ENCODE assay signal across 16 cellular contexts in the genomic region with DNA sequence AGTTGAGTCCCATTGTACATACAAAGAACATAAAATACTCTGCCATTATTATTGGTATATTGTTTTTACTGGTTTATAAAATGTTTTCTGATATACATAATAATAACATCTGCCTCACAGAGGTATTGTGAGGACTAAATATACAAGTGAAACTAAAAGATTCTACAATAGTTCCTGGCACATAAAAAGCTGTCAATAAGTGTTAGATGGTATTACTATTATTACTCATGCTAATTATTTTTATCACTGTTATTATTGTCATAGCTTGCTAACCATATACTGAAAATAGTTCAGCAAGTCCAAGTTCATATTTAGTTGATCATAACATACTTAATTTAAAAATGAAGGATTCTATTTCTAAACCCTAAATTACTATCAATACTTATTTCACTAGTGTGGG. TPM values are rescaled to one million over a fixed set of nuclear protein-coding genes. Genes with fewer than 3 reads are reported as not detected.
A peak's percentile ranks its signal among the peaks of the same experiment; 100 is the strongest.
DNase-seq lines count a peak whose midpoint lies in the region; ATAC-seq, FAIRE-seq and TF ChIP-seq lines count a peak whose summit lies in the region.
"Had no signal": no experiment of that assay in that cellular context is flagged by ENCODE, and none has a peak within 500 bp of the region (broad histone marks: within the 10 kb centered on the region; RNA-seq: fewer than 3 reads in every experiment).

No MANE protein-coding gene starts in this region.

- H3K4me3 Mint-ChIP-seq in activated CD4-positive, alpha-beta T cell treated with anti-CD3 and anti-CD28 coated beads for 36 hours = peak overlapping the region; percentile 37

- H3K27me3 Mint-ChIP-seq in activated CD4-positive, alpha-beta T cell treated with anti-CD3 and anti-CD28 coated beads for 36 hours = no peaks in the 10 kb centered on the region

- no peak overlapping the region for H3K9ac ChIP-seq in K562 (ENCODE audit: insufficient read depth in 1 of 2, low read depth in 2 of 2, low read length in 2 of 2)

- H4K20me1 ChIP-seq in K562 (replicated peaks; ENCODE audit: control insufficient read depth, insufficient read depth, low read length) = no peaks in the 10 kb centered on the region

- no peak for ATAC-seq in activated CD4-positive, alpha-beta T cell treated with anti-CD3 and anti-CD28 coated beads for 36 hours
- ATAC-seq in GM21529 (IDR thresholded peaks at IDR 0.05; ENCODE audit: unreplicated experiment) = peak; percentile 77
- peak; percentile 74 for ATAC-seq in HG03342 (IDR thresholded peaks at IDR 0.05; ENCODE audit: unreplicated experiment)
- ATAC-seq in K562 = no peak
- no peak for ATAC-seq in sciatic nerve
- no peak for ATAC-seq in omental fat pad (ENCODE audit: low FRiP score)

- TF ChIP-seq RAD21 in K562 (CRISPR knock-in tag; conservative IDR thresholded peaks at IDR 0.05 in 1 of 2, IDR thresholded peaks at IDR 0.05 in 1 of 2) = no peak

- no peak for TF ChIP-seq EP300 in K562 (IDR thresholded peaks at IDR 0.05; ENCODE audit: low read length)

- H3K27ac ChIP-seq in K562 (ENCODE audit: extremely low read depth, low read depth, low read length) = no peak overlapping the region
- H3K27ac ChIP-seq: esophagus muscularis mucosa had no signal

- no peaks in the 10 kb centered on the region for H3K27me3 ChIP-seq in K562 (ENCODE audit: control insufficient read depth in 2 of 2, insufficient read depth in 2 of 2, low read length in 2 of 2)
- H3K27me3 ChIP-seq: esophagus muscularis mucosa had no signal

- DNase-seq in activated CD4-positive, alpha-beta T cell treated with anti-CD3 and anti-CD28 coated beads for 36 hours = no peak
- DNase-seq in activated CD4-positive, alpha-beta T cell treated with anti-CD3 and anti-CD28 coated beads, Interleukin-2, amount 50 U/mL, for 1 hour = no peak
- DNase-seq in K562 (ENCODE audit: extremely low read depth in 1 of 4, low spot score in 3 of 4) = no peak
- DNase-seq in sciatic nerve (ENCODE audit: low spot score) = no peak
- DNase-seq in NCI-H524 treated with DMSO at 0.1 percent for 48 hours (lab: John Stamatoyannopoulos, UW) = no peak
- no peak for DNase-seq in omental fat pad (ENCODE audit: low spot score)
- DNase-seq: mammary epithelial cell; NCI-H345; stimulated activated CD8-positive, alpha-beta memory T cell treated with anti-CD3 and anti-CD28 coated beads, Interleukin-4, amount 100 ng/mL, for 48 hours had no signal

- H3K4me2 ChIP-seq in K562 (ENCODE audit: insufficient read depth, low read length) = no peak overlapping the region
- H3K4me2 ChIP-seq: A549 had no signal

- BruUV-seq in K562 (replicated peaks; lab: Mats Ljungman, UMichigan) = no TSS peak

- no peak for FAIRE-seq in K562 (lab: Jason Lieb, UNC)
- FAIRE-seq: A549, GM12892, RCC 7860, TTC549 had no signal

- no peaks in the 10 kb centered on the region for H3K9me3 ChIP-seq in K562 (replicated peaks; ENCODE audit: control insufficient read depth, insufficient read depth, low read depth, low read length)
- H3K9me3 ChIP-seq: A549, esophagus muscularis mucosa had no signal

- H3K36me3 ChIP-seq in K562 (ENCODE audit: control insufficient read depth, insufficient read depth, low read length) = no peaks in the 10 kb centered on the region
- H3K36me3 ChIP-seq: esophagus muscularis mucosa had no signal

- H3K9me3 Mint-ChIP-seq in activated CD4-positive, alpha-beta T cell treated with anti-CD3 and anti-CD28 coated beads for 36 hours (ENCODE audit: low read depth) = no peaks in the 10 kb centered on the region

- in situ Hi-C loops in K562 (cut with MboI) = no loop called here

- H3K36me3 Mint-ChIP-seq in activated CD4-positive, alpha-beta T cell treated with anti-CD3 and anti-CD28 coated beads for 36 hours (ENCODE audit: low read depth) = peaks cover 6% of the 10 kb centered on the region

- intact Hi-C loops in activated CD4-positive, alpha-beta T cell treated with anti-CD3 and anti-CD28 coated beads for 36 hours (cut with DNase I, micrococcal nuclease) = loop anchor here in 1 of 2 experiments (2.0 kb wide), 1 partner anchor 26 kb away; no protein-coding TSS in a partner anchor
- intact Hi-C loops in K562 (cut with micrococcal nuclease) (no loop called here), sciatic nerve (cut with DNase I) (no loop called here)

- peak overlapping the region; percentile 25; the same call in 1 of the 2 replicates for H2AFZ ChIP-seq in K562 (ENCODE audit: low read depth, low read length)

- no peak overlapping the region for H3K4me3 ChIP-seq in K562
- H3K4me3 ChIP-seq: A549, esophagus muscularis mucosa had no signal

- POLR2A ChIA-PET in activated CD4-positive, alpha-beta T cell treated with anti-CD3 and anti-CD28 coated beads for 36 hours (lab: Charles Lee) = interaction anchor here (0.7 to 0.9 kb wide), 2 partner anchors 16 to 196 kb away, joined by 4 to 5 read pairs; no protein-coding TSS in a partner anchor
- POLR2A ChIA-PET in K562 (lab: Yijun Ruan, JAX) = interaction anchor here (1.7 kb wide), 1 partner anchor 34 kb away, joined by 10 read pairs; a partner anchor contains a TSS

- peaks cover 8 to 28% of the 10 kb centered on the region in 2 experiments; a peak in 4 of 5 replicates for H3K4me1 ChIP-seq in K562 (replicated peaks in 1 of 2; ENCODE audit: control insufficient read depth in 2 of 2, insufficient read depth in 2 of 2, low read length in 2 of 2)

- no peak for TF ChIP-seq POLR2A in K562 (conservative IDR thresholded peaks at IDR 0.05)

- peaks cover 2% of the 10 kb centered on the region; the same call in 1 of the 3 replicates for H3K79me2 ChIP-seq in K562 (ENCODE audit: control insufficient read depth, insufficient read depth, low read length)

- peak overlapping the region; percentile 73 for H3K27ac Mint-ChIP-seq in activated CD4-positive, alpha-beta T cell treated with anti-CD3 and anti-CD28 coated beads for 36 hours

- TF ChIP-seq CTCF in K562 (IDR thresholded peaks at IDR 0.05 in 2 of 3, conservative IDR thresholded peaks at IDR 0.05 in 1 of 3; ENCODE audit: insufficient read depth in 2 of 3, low read depth in 1 of 3, low read length in 3 of 3) = no peak
- TF ChIP-seq CTCF in omental fat pad (IDR thresholded peaks at IDR 0.05) = no peak

- no peaks in the 10 kb centered on the region for H3K9me1 ChIP-seq in K562 (ENCODE audit: control insufficient read depth, insufficient read depth, low read length)

- H3K4me1 Mint-ChIP-seq in activated CD4-positive, alpha-beta T cell treated with anti-CD3 and anti-CD28 coated beads for 36 hours = peaks cover 75% of the 10 kb centered on the region

- CTCF ChIA-PET in activated CD4-positive, alpha-beta T cell treated with anti-CD3 and anti-CD28 coated beads for 36 hours (lab: Charles Lee) = interaction anchor here (1.4 kb wide), 1 partner anchor 10 kb away, joined by 3 read pairs; no protein-coding TSS in a partner anchor
- CTCF ChIA-PET in K562 (lab: Yijun Ruan, JAX; ENCODE audit: low intra/inter-chr PET ratio) = no interaction called here

TF ChIP-seq in K562, 482 proteins besides CTCF, POLR2A, EP300 and RAD21 (continues in another document):
- TF ChIP-seq, protein P1, sequence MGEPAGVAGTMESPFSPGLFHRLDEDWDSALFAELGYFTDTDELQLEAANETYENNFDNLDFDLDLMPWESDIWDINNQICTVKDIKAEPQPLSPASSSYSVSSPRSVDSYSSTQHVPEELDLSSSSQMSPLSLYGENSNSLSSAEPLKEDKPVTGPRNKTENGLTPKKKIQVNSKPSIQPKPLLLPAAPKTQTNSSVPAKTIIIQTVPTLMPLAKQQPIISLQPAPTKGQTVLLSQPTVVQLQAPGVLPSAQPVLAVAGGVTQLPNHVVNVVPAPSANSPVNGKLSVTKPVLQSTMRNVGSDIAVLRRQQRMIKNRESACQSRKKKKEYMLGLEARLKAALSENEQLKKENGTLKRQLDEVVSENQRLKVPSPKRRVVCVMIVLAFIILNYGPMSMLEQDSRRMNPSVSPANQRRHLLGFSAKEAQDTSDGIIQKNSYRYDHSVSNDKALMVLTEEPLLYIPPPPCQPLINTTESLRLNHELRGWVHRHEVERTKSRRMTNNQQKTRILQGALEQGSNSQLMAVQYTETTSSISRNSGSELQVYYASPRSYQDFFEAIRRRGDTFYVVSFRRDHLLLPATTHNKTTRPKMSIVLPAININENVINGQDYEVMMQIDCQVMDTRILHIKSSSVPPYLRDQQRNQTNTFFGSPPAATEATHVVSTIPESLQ (CRISPR knock-in tag; IDR thresholded peaks at IDR 0.05) = no peak
- TF ChIP-seq PML (IDR thresholded peaks at IDR 0.05; ENCODE audit: low read length) (no peak), TEAD4 (IDR thresholded peaks at IDR 0.05; ENCODE audit: low read length) (no peak), TEAD4 (CRISPR knock-in tag; IDR thresholded peaks at IDR 0.05; ENCODE audit: borderline replicate concordance) (no peak)

RNA-seq across cellular contexts. Expression of a gene that starts 34.4 kb away (rescaled TPM):
- total RNA-seq in activated CD4-positive, alpha-beta T cell treated with anti-CD3 and anti-CD28 coated beads for 36 hours = 100 to 1,000 TPM in 1 of 2 experiments, 10 to 100 TPM in 1; 76.6 to 131 TPM
- 25.9 and 32.5 TPM in 2 replicates for total RNA-seq in K562 (2011; cell fraction: chromatin; rRNA removed; ENCODE audit: low replicate concordance)
- 9.2 and 10.9 TPM in 2 replicates for total RNA-seq in K562 (2011; cell fraction: nucleolus; rRNA removed)
- total RNA-seq in K562 (2011; cell fraction: nucleoplasm; rRNA removed) = 21.7 and 32.1 TPM in 2 replicates
- 4.3 and 4.5 TPM in 2 replicates for total RNA-seq in K562 (2014; rRNA removed)
- total RNA-seq in K562 (2014; rRNA removed; fragmentation: Illumina TruSeq; extraction: Trizol) = 8.0 and 9.9 TPM in 2 replicates
- total RNA-seq in K562 (2015; rRNA removed; fragmentation: Illumina TruSeq; extraction: Trizol) = 4.9 and 6.4 TPM in 2 replicates
- 28.6 and 29.5 TPM in 2 replicates for total RNA-seq in K562 (2021)
- polyA plus RNA-seq in K562 (2011; rRNA removed) = 9.0 and 27.0 TPM in 2 replicates
- 7.9 and 16.8 TPM in 2 replicates for polyA plus RNA-seq in K562 (2011; cell fraction: cytosol; rRNA removed)
- polyA plus RNA-seq in K562 (2011; cell fraction: nucleus; rRNA removed) = 10.7 and 29.8 TPM in 2 replicates
- polyA plus RNA-seq in K562 (2012) = 15.3 and 42.8 TPM in 2 replicates
- 7.5 and 12.8 TPM in 2 replicates for polyA plus RNA-seq in K562 (2014; fragmentation: Illumina TruSeq; extraction: Trizol)
- 1 to 10 TPM; 3.7 to 4.3 TPM for polyA plus RNA-seq in K562 (2014; fragmentation: Nextera tagmentation; extraction: Ambion mirVana)
- polyA plus RNA-seq in K562 (2014; rRNA removed) = 7.1 and 7.4 TPM in 2 replicates
- polyA minus RNA-seq in K562 (2011; rRNA and poly(A)+ RNA removed) = 17.2 and 33.9 TPM in 2 replicates
- polyA minus RNA-seq in K562 (2011; cell fraction: cytosol; rRNA and poly(A)+ RNA removed) = 13.6 and 28.9 TPM in 2 replicates
- 11.0 and 40.8 TPM in 2 replicates for polyA minus RNA-seq in K562 (2011; cell fraction: nucleus; rRNA and poly(A)+ RNA removed)
- total RNA-seq in sciatic nerve = 144 TPM
- total RNA-seq in omental fat pad = 100 to 1,000 TPM in 1 of 4 donors, 10 to 100 TPM in 3; 57.8 to 101 (median 75.6) TPM

Comparison
In these comparisons a context has a peak if more than half of its experiments do, and no peak if none do; other contexts are left out.
1. ATAC-seq: peak in GM21529 (single experiment) and HG03342 (single experiment); none in activated CD4-positive, alpha-beta T cell treated with anti-CD3 and anti-CD28 coated beads for 36 hours (single experiment), K562 (single experiment), sciatic nerve (single experiment) and omental fat pad (single experiment).